ENCODE assay signal across 8 cellular contexts in the genomic region with DNA sequence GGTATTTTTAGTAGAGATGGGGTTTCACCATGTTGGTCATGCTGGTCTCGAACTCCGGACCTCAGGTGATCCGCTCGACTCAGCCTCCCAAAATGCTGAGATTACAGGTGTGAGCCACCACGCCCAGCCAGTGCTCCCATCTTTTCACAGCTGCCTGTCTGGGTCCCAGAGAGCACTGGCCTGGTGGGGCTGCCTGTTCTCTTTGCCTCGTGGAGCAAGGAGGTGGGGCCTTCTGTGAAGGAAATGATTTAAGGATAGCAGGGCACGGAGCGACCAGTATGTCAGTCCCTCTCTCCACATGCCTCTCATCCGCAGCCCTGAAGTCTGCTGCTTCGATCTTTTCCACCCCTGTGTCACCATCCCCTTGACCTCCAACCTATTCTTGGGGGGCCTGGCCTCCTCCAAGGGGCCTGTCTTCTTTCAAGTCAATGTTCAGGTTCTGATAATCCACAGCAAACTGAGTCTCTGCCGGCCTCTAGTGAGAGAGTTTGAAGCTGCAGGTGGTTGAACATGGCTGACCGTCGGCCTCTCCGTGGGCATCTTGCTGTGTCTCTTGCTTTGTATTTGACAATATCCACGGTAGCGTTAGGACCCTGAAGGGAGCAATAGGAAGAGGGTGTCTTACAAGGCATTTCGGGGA. TPM values are rescaled to one million over a fixed set of nuclear protein-coding genes. Genes with fewer than 3 reads are reported as not detected.
A peak's percentile ranks its signal among the peaks of the same experiment; 100 is the strongest.
DNase-seq lines count a peak whose midpoint lies in the region; ATAC-seq and TF ChIP-seq lines count a peak whose summit lies in the region.
"Had no signal": no experiment of that assay in that cellular context is flagged by ENCODE, and none has a peak within 500 bp of the region (broad histone marks: within the 10 kb centered on the region; RNA-seq: fewer than 3 reads in every experiment).

No MANE protein-coding gene starts in this region.

- H3K27ac Mint-ChIP-seq in HFFc6 = no peak overlapping the region
- H3K27ac Mint-ChIP-seq in activated T-helper 17 cell treated with anti-CD3 and anti-CD28 coated beads, Interleukin-2, amount 50 U/mL, for 72 hours = no peak overlapping the region

- TF ChIP-seq CTCF in HFFc6 (IDR thresholded peaks at IDR 0.05) (peak; percentile 61), colonic mucosa (IDR thresholded peaks at IDR 0.05) (no peak)

- H3K4me3 ChIP-seq in adipocyte (ENCODE audit: low read length) (no peak overlapping the region), colonic mucosa (no peak overlapping the region)

- H3K4me1 ChIP-seq in adipocyte (ENCODE audit: control insufficient read depth, insufficient read depth, low read length) = no peaks in the 10 kb centered on the region
- no peaks in the 10 kb centered on the region for H3K4me1 ChIP-seq in colonic mucosa

- DNase-seq in HFFc6 (no peak), adipocyte (ENCODE audit: low read depth) (peak; percentile 40), left ventricle myocardium superior (no peak), superior temporal gyrus (ENCODE audit: extremely low spot score) (peak; percentile 74), colonic mucosa (no peak)
- no peak for DNase-seq in stimulated activated CD4-positive, alpha-beta T cell treated with anti-CD3 and anti-CD28 coated beads, Interleukin-2, amount 100 ng/mL, for 24 hours
- DNase-seq: NCI-H510A treated with DMSO at 0.1 percent for 48 hours had no signal

- no peak overlapping the region for H3K4me3 Mint-ChIP-seq in HFFc6
- H3K4me3 Mint-ChIP-seq in activated T-helper 17 cell treated with anti-CD3 and anti-CD28 coated beads, Interleukin-2, amount 50 U/mL, for 72 hours = no peak overlapping the region

- H3K9ac ChIP-seq in adipocyte (ENCODE audit: low read length) (no peak overlapping the region), colonic mucosa (ENCODE audit: low read depth in 2 of 2, low read length in 2 of 2) (no peak overlapping the region)

- peak; percentile 73 for ATAC-seq in left ventricle myocardium superior
- ATAC-seq in activated T-helper 17 cell treated with anti-CD3 and anti-CD28 coated beads, Interleukin-2, amount 50 U/mL, for 72 hours (replicated peaks) = no peak

- H3K9me3 Mint-ChIP-seq in HFFc6 = no peaks in the 10 kb centered on the region
- no peaks in the 10 kb centered on the region for H3K9me3 Mint-ChIP-seq in activated T-helper 17 cell treated with anti-CD3 and anti-CD28 coated beads, Interleukin-2, amount 50 U/mL, for 72 hours

- H3K27me3 ChIP-seq in adipocyte (replicated peaks; ENCODE audit: control insufficient read depth, insufficient read depth, low read length) = no peaks in the 10 kb centered on the region
- no peaks in the 10 kb centered on the region for H3K27me3 ChIP-seq in colonic mucosa

- intact Hi-C loops in left ventricle myocardium superior (cut with micrococcal nuclease) (no loop called here), colonic mucosa (cut with DNase I) (no loop called here)

- no peaks in the 10 kb centered on the region for H3K9me3 ChIP-seq in adipocyte (ENCODE audit: control insufficient read depth, low read length)
- H3K9me3 ChIP-seq in colonic mucosa = no peaks in the 10 kb centered on the region

- H3K36me3 ChIP-seq in adipocyte (ENCODE audit: control insufficient read depth, insufficient read depth, low read length, severe bottlenecking) (peaks cover 12% of the 10 kb centered on the region), colonic mucosa (no peaks in the 10 kb centered on the region)

- H3K36me3 Mint-ChIP-seq in HFFc6 (ENCODE audit: low read depth) = no peaks in the 10 kb centered on the region
- no peaks in the 10 kb centered on the region for H3K36me3 Mint-ChIP-seq in activated T-helper 17 cell treated with anti-CD3 and anti-CD28 coated beads, Interleukin-2, amount 50 U/mL, for 72 hours (ENCODE audit: low read depth)

- H3K4me1 Mint-ChIP-seq in HFFc6 (ENCODE audit: low read depth) = no peaks in the 10 kb centered on the region; the same call in 1 of the 2 replicates
- H3K4me1 Mint-ChIP-seq in activated T-helper 17 cell treated with anti-CD3 and anti-CD28 coated beads, Interleukin-2, amount 50 U/mL, for 72 hours = no peaks in the 10 kb centered on the region

- peaks cover 12% of the 10 kb centered on the region for H3K27me3 Mint-ChIP-seq in HFFc6 (ENCODE audit: insufficient read depth)
- peaks cover 7% of the 10 kb centered on the region for H3K27me3 Mint-ChIP-seq in activated T-helper 17 cell treated with anti-CD3 and anti-CD28 coated beads, Interleukin-2, amount 50 U/mL, for 72 hours

- no peak overlapping the region for H3K27ac ChIP-seq in colonic mucosa

RNA-seq across cellular contexts. Expression of gene GIGYF2, which starts 28.2 kb away (rescaled TPM):
- 10 to 100 TPM; 36.9 to 44.6 (median 42.3) TPM for total RNA-seq in HFFc6 (2021; fragmentation: NEBNext Ultra II Directional; extraction: Animal tissue kit (Norgen Biotek cat#: 25700))
- 59.2 TPM for total RNA-seq in left ventricle myocardium superior
- 10 to 100 TPM; 59.7 to 71.9 TPM for total RNA-seq in activated T-helper 17 cell treated with anti-CD3 and anti-CD28 coated beads, Interleukin-2, amount 50 U/mL, for 72 hours
- 10 to 100 TPM; 48.8 to 49.3 TPM for total RNA-seq in colonic mucosa

RNA-seq across cellular contexts. Expression of gene EFHD1, which starts 35.5 kb away (rescaled TPM):
- total RNA-seq in HFFc6 (2021; fragmentation: NEBNext Ultra II Directional; extraction: Animal tissue kit (Norgen Biotek cat#: 25700)) = 1 to 10 TPM; 2.0 to 3.4 (median 2.9) TPM
- total RNA-seq in left ventricle myocardium superior = 21.7 TPM
- total RNA-seq in activated T-helper 17 cell treated with anti-CD3 and anti-CD28 coated beads, Interleukin-2, amount 50 U/mL, for 72 hours = 1 to 10 TPM in 1 of 2 donors, under 1 TPM in 1; 0.71 to 1.1 TPM
- 1 to 10 TPM; 1.4 to 3.4 TPM for total RNA-seq in colonic mucosa

Comparison
In these comparisons a context has a peak if more than half of its experiments do, and no peak if none do; other contexts are left out.
1. DNase-seq: peak in adipocyte (single experiment) and superior temporal gyrus (single experiment); none in HFFc6 (single experiment), left ventricle myocardium superior (single experiment), stimulated activated CD4-positive, alpha-beta T cell treated with anti-CD3 and anti-CD28 coated beads, Interleukin-2, amount 100 ng/mL, for 24 hours (0 of 2) and colonic mucosa (single experiment).